ENCODE assay signal across 1 cellular context in the genomic region with DNA sequence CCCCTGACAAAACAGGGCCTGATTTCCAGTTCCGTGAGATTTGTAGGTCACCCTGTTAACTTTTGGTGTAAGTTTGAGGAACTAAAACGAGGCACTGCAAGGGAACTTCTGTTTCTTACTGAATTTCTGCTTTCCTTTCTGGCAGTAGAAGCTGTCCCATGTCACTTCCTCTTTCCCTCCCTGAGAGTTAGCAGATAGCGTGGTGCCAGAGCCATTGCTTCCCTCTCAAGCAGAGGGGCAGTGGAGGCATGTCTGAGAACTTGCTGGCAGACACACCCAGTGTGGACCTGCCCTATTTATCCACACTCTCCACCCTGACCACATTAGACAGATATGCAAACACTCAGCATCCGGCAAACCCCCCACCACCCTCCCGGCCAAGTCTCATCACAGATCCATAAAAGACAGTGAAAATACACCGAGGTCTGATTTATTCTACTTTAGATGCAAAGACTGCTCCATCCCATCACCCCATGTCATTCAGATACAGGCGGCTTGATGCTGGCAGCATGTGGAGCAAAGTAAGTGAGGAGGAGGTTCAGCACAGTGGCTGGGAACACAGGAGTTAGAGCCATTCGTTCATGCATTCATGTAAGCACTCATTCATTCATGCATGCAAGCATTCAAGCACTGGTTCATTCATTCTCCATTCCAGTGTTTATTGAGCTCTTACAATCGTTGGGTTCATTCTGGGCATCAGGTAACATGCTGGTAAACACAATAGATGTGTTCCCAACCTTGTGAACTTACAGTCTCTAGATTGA.
TF ChIP-seq lines count a peak whose summit lies in the region.

No MANE protein-coding gene starts in this region.

TF ChIP-seq in K562, 482 proteins besides CTCF, POLR2A, EP300 and RAD21 (continued from another document):
- TF ChIP-seq, protein P1, sequence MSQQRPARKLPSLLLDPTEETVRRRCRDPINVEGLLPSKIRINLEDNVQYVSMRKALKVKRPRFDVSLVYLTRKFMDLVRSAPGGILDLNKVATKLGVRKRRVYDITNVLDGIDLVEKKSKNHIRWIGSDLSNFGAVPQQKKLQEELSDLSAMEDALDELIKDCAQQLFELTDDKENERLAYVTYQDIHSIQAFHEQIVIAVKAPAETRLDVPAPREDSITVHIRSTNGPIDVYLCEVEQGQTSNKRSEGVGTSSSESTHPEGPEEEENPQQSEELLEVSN (IDR thresholded peaks at IDR 0.05; ENCODE audit: borderline replicate concordance in 1 of 2, extremely low read depth in 1 of 2, insufficient read depth in 1 of 2, insufficient read length in 1 of 2, low read depth in 1 of 2, low read length in 1 of 2, poor library complexity in 1 of 2, severe bottlenecking in 1 of 2): no peak
- no peak for TF ChIP-seq ZNF436 (CRISPR knock-in tag; IDR thresholded peaks at IDR 0.05)
- TF ChIP-seq SAFB2 (IDR thresholded peaks at IDR 0.05; ENCODE audit: borderline replicate concordance, low read depth, low read length, severe bottlenecking): no peak
- no peak for TF ChIP-seq ZNF184 (CRISPR knock-in tag; IDR thresholded peaks at IDR 0.05)
- TF ChIP-seq ZNF696 (CRISPR knock-in tag; conservative IDR thresholded peaks at IDR 0.05): no peak
- TF ChIP-seq TEAD4 (IDR thresholded peaks at IDR 0.05; ENCODE audit: low read length): peak; percentile 7; the same call in 1 of the 2 replicates
- no peak for TF ChIP-seq TEAD4 (CRISPR knock-in tag; IDR thresholded peaks at IDR 0.05; ENCODE audit: borderline replicate concordance)
- TF ChIP-seq ZNF766 (CRISPR knock-in tag; conservative IDR thresholded peaks at IDR 0.05): 0 out of 2 replicates have a peak, but pooled peaks have one; percentile 23
- no peak for TF ChIP-seq EP400 (IDR thresholded peaks at IDR 0.05)
- TF ChIP-seq GABPA (tag; conservative IDR thresholded peaks at IDR 0.05; ENCODE audit: low read depth): peak; percentile 55
- TF ChIP-seq, protein P2, sequence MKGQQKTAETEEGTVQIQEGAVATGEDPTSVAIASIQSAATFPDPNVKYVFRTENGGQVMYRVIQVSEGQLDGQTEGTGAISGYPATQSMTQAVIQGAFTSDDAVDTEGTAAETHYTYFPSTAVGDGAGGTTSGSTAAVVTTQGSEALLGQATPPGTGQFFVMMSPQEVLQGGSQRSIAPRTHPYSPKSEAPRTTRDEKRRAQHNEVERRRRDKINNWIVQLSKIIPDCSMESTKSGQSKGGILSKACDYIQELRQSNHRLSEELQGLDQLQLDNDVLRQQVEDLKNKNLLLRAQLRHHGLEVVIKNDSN (CRISPR knock-in tag; IDR thresholded peaks at IDR 0.05): no peak
- no peak for TF ChIP-seq RBM34 (IDR thresholded peaks at IDR 0.05; ENCODE audit: borderline replicate concordance, insufficient read depth, low read length)
- TF ChIP-seq, protein P3, sequence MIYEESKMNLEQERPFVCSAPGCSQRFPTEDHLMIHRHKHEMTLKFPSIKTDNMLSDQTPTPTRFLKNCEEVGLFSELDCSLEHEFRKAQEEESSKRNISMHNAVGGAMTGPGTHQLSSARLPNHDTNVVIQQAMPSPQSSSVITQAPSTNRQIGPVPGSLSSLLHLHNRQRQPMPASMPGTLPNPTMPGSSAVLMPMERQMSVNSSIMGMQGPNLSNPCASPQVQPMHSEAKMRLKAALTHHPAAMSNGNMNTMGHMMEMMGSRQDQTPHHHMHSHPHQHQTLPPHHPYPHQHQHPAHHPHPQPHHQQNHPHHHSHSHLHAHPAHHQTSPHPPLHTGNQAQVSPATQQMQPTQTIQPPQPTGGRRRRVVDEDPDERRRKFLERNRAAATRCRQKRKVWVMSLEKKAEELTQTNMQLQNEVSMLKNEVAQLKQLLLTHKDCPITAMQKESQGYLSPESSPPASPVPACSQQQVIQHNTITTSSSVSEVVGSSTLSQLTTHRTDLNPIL (CRISPR knock-in tag; IDR thresholded peaks at IDR 0.05): no peak
- no peak for TF ChIP-seq SRSF3 (IDR thresholded peaks at IDR 0.05; ENCODE audit: insufficient read depth, low read length)
- TF ChIP-seq JUN (IDR thresholded peaks at IDR 0.05; ENCODE audit: borderline replicate concordance, low read depth, low read length): no peak
- TF ChIP-seq JUN (CRISPR knock-in tag; IDR thresholded peaks at IDR 0.05; ENCODE audit: borderline replicate concordance): no peak
- no peak for TF ChIP-seq GATAD2A (IDR thresholded peaks at IDR 0.05)
- no peak for TF ChIP-seq MED1 (CRISPR knock-in tag; IDR thresholded peaks at IDR 0.05; ENCODE audit: borderline replicate concordance)
- TF ChIP-seq SPI1 (IDR thresholded peaks at IDR 0.05; ENCODE audit: borderline replicate concordance, low read depth, low read length): peak; percentile 99
- peak; percentile 54; the same call in 1 of the 2 replicates for TF ChIP-seq SMARCE1 (IDR thresholded peaks at IDR 0.05)
